ENCODE assay signal across 8 cellular contexts in the genomic region with DNA sequence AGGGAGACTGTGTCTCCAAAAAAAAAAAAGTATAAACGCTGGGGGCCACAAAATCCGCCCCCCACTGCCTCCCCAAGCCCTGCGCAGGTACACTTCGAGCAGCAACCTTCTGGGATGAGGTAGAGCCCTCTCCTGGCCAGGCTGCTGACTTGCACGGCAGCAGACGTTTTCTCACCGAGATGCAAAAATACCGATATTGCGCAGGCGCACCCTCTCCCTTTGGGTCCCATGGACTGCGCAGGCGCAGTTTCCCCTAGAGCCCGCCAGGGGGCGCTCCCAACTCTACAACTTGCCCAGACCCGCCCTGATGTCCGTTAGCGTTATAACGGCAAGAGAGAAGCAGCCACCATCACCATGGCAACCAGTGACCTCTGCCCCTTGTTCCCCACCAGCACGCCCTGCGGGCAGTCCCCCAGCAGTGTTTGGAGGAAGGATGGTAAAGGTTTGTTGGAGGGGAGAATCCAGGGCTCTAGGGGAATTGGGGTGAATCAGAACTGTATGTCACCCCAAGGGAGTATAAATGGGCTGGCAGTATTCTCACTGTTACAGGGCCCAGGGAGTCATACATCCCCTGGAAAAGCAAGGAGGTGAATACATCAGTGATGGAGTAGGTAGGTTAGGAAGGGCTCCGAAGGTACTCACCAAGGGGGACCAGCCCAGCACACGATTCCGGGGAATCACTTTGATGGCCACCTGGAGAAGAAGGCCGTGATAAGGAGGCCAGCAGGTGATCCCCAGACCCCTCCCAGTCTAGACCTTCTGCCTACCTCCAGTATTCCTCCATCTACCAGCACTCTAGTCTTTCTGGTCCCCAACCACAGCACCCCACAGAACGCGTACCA. TPM values are rescaled to one million over a fixed set of nuclear protein-coding genes. Genes with fewer than 3 reads are reported as not detected.
A peak's percentile ranks its signal among the peaks of the same experiment; 100 is the strongest.
DNase-seq lines count a peak whose midpoint lies in the region; ATAC-seq and TF ChIP-seq lines count a peak whose summit lies in the region.

No MANE protein-coding gene starts in this region.

- no peak for TF ChIP-seq POLR2A in suprapubic skin (IDR thresholded peaks at IDR 0.05)

- peaks cover 18% of the 10 kb centered on the region for H3K27me3 Mint-ChIP-seq in GM23338 (ENCODE audit: insufficient read depth, low read depth, poor library complexity)

- H3K4me1 Mint-ChIP-seq in GM23338, result peaks cover 47% of the 10 kb centered on the region

- DNase-seq in DMS153 (lab: John Stamatoyannopoulos, UW) (peak; percentile 70), GM23338 (ENCODE audit: low spot score) (peak; percentile 89), NAMALWA (ENCODE audit: low spot score) (peak; percentile 93), SK-N-MC (ENCODE audit: low read depth, low spot score) (no peak), germinal center (ENCODE audit: low spot score) (peak; percentile 86), occipital lobe (lab: John Stamatoyannopoulos, UW) (peak; percentile 74), suprapubic skin (ENCODE audit: low spot score in 2 of 2) (peak; percentile 91 to 93)
- peak; percentile 84 for DNase-seq in activated naive CD4-positive, alpha-beta T cell treated with anti-CD3 and anti-CD28 coated beads, Interleukin-2, amount 50 U/mL, for 16 hours

- peaks cover 7% of the 10 kb centered on the region for H3K9me3 Mint-ChIP-seq in GM23338

- peaks cover 68% of the 10 kb centered on the region for H3K36me3 Mint-ChIP-seq in GM23338 (ENCODE audit: low read depth)

- H3K9me3 ChIP-seq in SK-N-MC (ENCODE audit: low read depth, low read length) (no peaks in the 10 kb centered on the region), suprapubic skin (no peaks in the 10 kb centered on the region)

- H3K9me2 ChIP-seq in GM23338 (ENCODE audit: insufficient read depth), result no peaks in the 10 kb centered on the region

- H3K27ac ChIP-seq in GM23338 (ENCODE audit: low read depth), result peak overlapping the region; percentile 72
- H3K27ac ChIP-seq in SK-N-MC, result no peak overlapping the region
- peak overlapping the region; percentile 81 for H3K27ac ChIP-seq in suprapubic skin

- H2AFZ ChIP-seq in GM23338, result no peak overlapping the region

- TF ChIP-seq EP300 in suprapubic skin (IDR thresholded peaks at IDR 0.05), result no peak

- H3K4me2 ChIP-seq in GM23338, result peak overlapping the region; percentile 79

- H3K36me3 ChIP-seq in GM23338 (ENCODE audit: insufficient read depth) (peaks cover 34% of the 10 kb centered on the region; the same call in 1 of the 2 replicates), SK-N-MC (ENCODE audit: insufficient read depth, low read length) (peaks cover 8% of the 10 kb centered on the region; the same call in 1 of the 2 replicates), suprapubic skin (peaks cover 5% of the 10 kb centered on the region)

- peaks cover 56% of the 10 kb centered on the region for H3K79me2 ChIP-seq in GM23338 (replicated peaks; ENCODE audit: insufficient read depth)

- H3K27me3 ChIP-seq in GM23338 (ENCODE audit: insufficient read depth) (no peaks in the 10 kb centered on the region), suprapubic skin (no peaks in the 10 kb centered on the region)

- H3K4me3 ChIP-seq in GM23338 (peak overlapping the region; percentile 87), SK-N-MC (peak overlapping the region; percentile 80), suprapubic skin (peak overlapping the region; percentile 66)

- peak overlapping the region; percentile 98 for H3K4me3 Mint-ChIP-seq in GM23338

- 57% methylated on average over 10 of the region's 26 CpGs for WGBS in suprapubic skin

- TF ChIP-seq CTCF in GM23338 (conservative IDR thresholded peaks at IDR 0.05; ENCODE audit: low read depth in 2 of 2) (peak; percentile 63 to 72), suprapubic skin (IDR thresholded peaks at IDR 0.05) (peak; percentile 91 to 94)

- H3K9ac ChIP-seq in SK-N-MC (ENCODE audit: insufficient read length), result no peak overlapping the region

- H3K4me1 ChIP-seq in GM23338 (ENCODE audit: insufficient read depth) (peaks cover 37% of the 10 kb centered on the region; the same call in 1 of the 2 replicates), suprapubic skin (peaks cover 33% of the 10 kb centered on the region)

- peak; percentile 33 for ATAC-seq in GM23338

- peaks cover 13% of the 10 kb centered on the region for H4K20me1 ChIP-seq in GM23338 (replicated peaks; ENCODE audit: insufficient read depth)

- peak overlapping the region; percentile 95 for H3K27ac Mint-ChIP-seq in GM23338

- peaks cover 43% of the 10 kb centered on the region for H3F3A ChIP-seq in GM23338 (replicated peaks; ENCODE audit: low read depth)

TF ChIP-seq in GM23338, 12 proteins besides CTCF, POLR2A, EP300 and RAD21:
- TF ChIP-seq ZNF331 (CRISPR knock-in tag; IDR thresholded peaks at IDR 0.05; ENCODE audit: low read depth), result no peak
- TF ChIP-seq EZH2phosphoT487 (IDR thresholded peaks at IDR 0.05; ENCODE audit: unreplicated experiment), result no peak
- no peak for TF ChIP-seq JUNB (IDR thresholded peaks at IDR 0.05; ENCODE audit: unreplicated experiment)
- TF ChIP-seq NANOG (IDR thresholded peaks at IDR 0.05; ENCODE audit: borderline replicate concordance), result no peak
- TF ChIP-seq REST (IDR thresholded peaks at IDR 0.05; ENCODE audit: unreplicated experiment), result no peak
- TF ChIP-seq POLR2AphosphoS5 (IDR thresholded peaks at IDR 0.05; ENCODE audit: low read depth), result no peak
- TF ChIP-seq STAT1 (IDR thresholded peaks at IDR 0.05; ENCODE audit: unreplicated experiment), result no peak
- TF ChIP-seq EZH2 (IDR thresholded peaks at IDR 0.05; ENCODE audit: low read depth, unreplicated experiment), result no peak
- TF ChIP-seq ZNF114 (CRISPR knock-in tag; IDR thresholded peaks at IDR 0.05), result no peak

RNA-seq across cellular contexts. Expression of gene PIM2, which starts 1.5 kb away (rescaled TPM):
- 336 and 359 TPM in 2 replicates for total RNA-seq in GM23338 (2014; rRNA removed; shearing (Covaris generic))
- 232 and 237 TPM in 2 replicates for polyA plus RNA-seq in GM23338 (2016; fragmentation: Nextera tagmentation; extraction: Ambion mirVana)
- total RNA-seq in occipital lobe (10.6 TPM), suprapubic skin (10 to 100 TPM in 1 of 4 donors, 1 to 10 TPM in 3; 6.2 to 18.2 (median 8.7) TPM)

RNA-seq across cellular contexts. Expression of gene SLC35A2, which starts 5.9 kb away (rescaled TPM):
- 16.4 and 17.7 TPM in 2 replicates for total RNA-seq in GM23338 (2014; rRNA removed; shearing (Covaris generic))
- 13.0 and 20.6 TPM in 2 replicates for polyA plus RNA-seq in GM23338 (2016; fragmentation: Nextera tagmentation; extraction: Ambion mirVana)
- 8.7 TPM for total RNA-seq in occipital lobe
- total RNA-seq in suprapubic skin, result 10 to 100 TPM; 17.1 to 32.3 (median 24.3) TPM

RNA-seq across cellular contexts. Expression of gene PQBP1, which starts 19.6 kb away (rescaled TPM):
- total RNA-seq in GM23338 (2014; rRNA removed; shearing (Covaris generic)), result 53.2 and 63.4 TPM in 2 replicates
- polyA plus RNA-seq in GM23338 (2016; fragmentation: Nextera tagmentation; extraction: Ambion mirVana), result 121 and 130 TPM in 2 replicates
- total RNA-seq in occipital lobe, result 26.8 TPM
- total RNA-seq in suprapubic skin, result 10 to 100 TPM; 51.8 to 88.3 (median 71.9) TPM

RNA-seq across cellular contexts. Expression of gene TIMM17B, which starts 19.8 kb away (rescaled TPM):
- 61.3 and 67.1 TPM in 2 replicates for total RNA-seq in GM23338 (2014; rRNA removed; shearing (Covaris generic))
- 147 and 158 TPM in 2 replicates for polyA plus RNA-seq in GM23338 (2016; fragmentation: Nextera tagmentation; extraction: Ambion mirVana)
- total RNA-seq in occipital lobe (27.9 TPM), suprapubic skin (10 to 100 TPM; 40.8 to 60.5 (median 43.4) TPM)

RNA-seq across cellular contexts. Expression of gene OTUD5, which starts 40.0 kb away (rescaled TPM):
- total RNA-seq in GM23338 (2014; rRNA removed; shearing (Covaris generic)), result 45.4 and 56.5 TPM in 2 replicates
- polyA plus RNA-seq in GM23338 (2016; fragmentation: Nextera tagmentation; extraction: Ambion mirVana), result 23.5 and 28.7 TPM in 2 replicates
- total RNA-seq in occipital lobe (18.1 TPM), suprapubic skin (10 to 100 TPM; 32.3 to 50.1 (median 46.2) TPM)

Comparison
In these comparisons a context has a peak if more than half of its experiments do, and no peak if none do; other contexts are left out.
1. RNA of gene PIM2, which starts 1.5 kb away (total RNA-seq): 336 to 359 TPM in GM23338; 10.6 TPM in occipital lobe (single experiment) and 6.2 to 18.2 TPM in suprapubic skin; every median in the first group is over 10 times any median in the second.
2. Peak in every context shown above with its lines, with median percentiles within 50 percentile points of each other: H3K4me3 ChIP-seq.